ENCODE assay signal across 19 cellular contexts in genomic region chr5:122447941-122448340, GRCh38.
A peak's percentile ranks its signal among the peaks of the same experiment; 100 is the strongest.
DNase-seq lines count a peak whose midpoint lies in the region; ATAC-seq and TF ChIP-seq lines count a peak whose summit lies in the region.
"Had no signal": no experiment of that assay in that cellular context is flagged by ENCODE, and none has a peak within 500 bp of the region (broad histone marks: within the 10 kb centered on the region; RNA-seq: fewer than 3 reads in every experiment).

No MANE protein-coding gene starts in this region.

- H3K9ac ChIP-seq in SK-N-SH, result no peak overlapping the region
- H3K9ac ChIP-seq: BLaER1 had no signal

- H3F3A ChIP-seq in SK-N-SH (replicated peaks; ENCODE audit: insufficient read depth), result no peaks in the 10 kb centered on the region

- POLR2A ChIA-PET in SK-N-SH (lab: Yijun Ruan, JAX), result no interaction called here

- H3K9me3 ChIP-seq in SK-N-SH (no peaks in the 10 kb centered on the region), gastrocnemius medialis (no peaks in the 10 kb centered on the region)
- H3K9me3 ChIP-seq: BLaER1, Caco-2 had no signal

- in situ Hi-C loops in ACHN (cut with HindIII; ENCODE audit: low pct_ligation_motif_present, low pct_unique_long_range_greater_than_20kb, low sequenced_read_pairs), result no loop called here
- in situ Hi-C loops in gastrocnemius medialis (cut with MboI; ENCODE audit: low sequenced_read_pairs in 4 of 4), result no loop called here

- TF ChIP-seq RAD21 in SK-N-SH (IDR thresholded peaks at IDR 0.05; ENCODE audit: low read length), result no peak

- H3K36me3 ChIP-seq in SK-N-SH (replicated peaks in 1 of 2; ENCODE audit: control insufficient read depth in 1 of 2, insufficient read depth in 2 of 2, low read length in 1 of 2), result no peaks in the 10 kb centered on the region
- H3K36me3 ChIP-seq in gastrocnemius medialis, result no peaks in the 10 kb centered on the region
- H3K36me3 ChIP-seq: BLaER1 had no signal

- no peaks in the 10 kb centered on the region for H3K79me2 ChIP-seq in SK-N-SH (ENCODE audit: insufficient read depth)

- intact Hi-C loops in gastrocnemius medialis (cut with DNase I; ENCODE audit: low total_unique reads), result no loop called here

- TF ChIP-seq POLR2A in gastrocnemius medialis (IDR thresholded peaks at IDR 0.05), result no peak

- no peaks in the 10 kb centered on the region for H4K20me1 ChIP-seq in SK-N-SH (ENCODE audit: insufficient read depth)
- H4K20me1 ChIP-seq: BLaER1 had no signal

- H3K4me1 ChIP-seq in SK-N-SH (ENCODE audit: control insufficient read depth in 1 of 2, insufficient read depth in 2 of 2, low read depth in 1 of 2, low read length in 1 of 2) (peaks cover 0 to 2% of the 10 kb centered on the region in 2 experiments; a peak in 1 of 4 replicates), gastrocnemius medialis (no peaks in the 10 kb centered on the region)
- H3K4me1 ChIP-seq: BLaER1, Caco-2 had no signal

- no peak for ATAC-seq in HG03045 (IDR thresholded peaks at IDR 0.05; ENCODE audit: unreplicated experiment)
- no peak for ATAC-seq in gastrocnemius medialis
- ATAC-seq: CD8-positive, alpha-beta T cell; GM23338; HCT116 had no signal

- no peak for TF ChIP-seq CTCF in SK-N-SH (IDR thresholded peaks at IDR 0.05)
- no peak for TF ChIP-seq CTCF in gastrocnemius medialis (IDR thresholded peaks at IDR 0.05 in 4 of 5, conservative IDR thresholded peaks at IDR 0.05 in 1 of 5)

- H3K27me3 ChIP-seq in SK-N-SH (ENCODE audit: insufficient read depth), result no peaks in the 10 kb centered on the region
- H3K27me3 ChIP-seq in gastrocnemius medialis, result no peaks in the 10 kb centered on the region
- H3K27me3 ChIP-seq: BLaER1 had no signal

- H3K27ac ChIP-seq in SK-N-SH (ENCODE audit: low read depth in 2 of 2, low read length in 1 of 2) (no peak overlapping the region), gastrocnemius medialis (no peak overlapping the region)
- H3K27ac ChIP-seq: BLaER1, C4-2B had no signal

- no peaks in the 10 kb centered on the region for H3K9me2 ChIP-seq in SK-N-SH

- H2AFZ ChIP-seq in SK-N-SH (ENCODE audit: low read depth), result no peak overlapping the region
- H2AFZ ChIP-seq: GM23338 had no signal

- CTCF ChIA-PET in SK-N-SH (lab: Yijun Ruan, JAX), result interaction anchor here (0.7 to 3.2 kb wide), 3 partner anchors 11 to 260 kb away, joined by 4 to 19 read pairs (median 13); no protein-coding TSS in a partner anchor

- no peak; a peak in 1 of 4 replicates for TF ChIP-seq EP300 in SK-N-SH (IDR thresholded peaks at IDR 0.05; ENCODE audit: borderline replicate concordance in 1 of 2, low read depth in 1 of 2, low read length in 1 of 2)

- H3K4me3 ChIP-seq in SK-N-SH (ENCODE audit: low read depth in 2 of 2, low read length in 1 of 2), result no peak overlapping the region
- H3K4me3 ChIP-seq in gastrocnemius medialis, result no peak overlapping the region
- H3K4me3 ChIP-seq: BLaER1, GM23338 had no signal

- no peak overlapping the region for H3K4me2 ChIP-seq in SK-N-SH
- H3K4me2 ChIP-seq: BLaER1, GM23338 had no signal

- DNase-seq in NCI-H1105 (lab: John Stamatoyannopoulos, UW) (peak; percentile 28), NCI-H82 (lab: John Stamatoyannopoulos, UW) (peak; percentile 91), SK-N-SH (peak; percentile 28), ACHN (no peak), gastrocnemius medialis (no peak)
- DNase-seq in activated CD4-positive, alpha-beta T cell treated with anti-CD3 and anti-CD28 coated beads, Interleukin-2, amount 50 U/mL, for 48 hours, result no peak
- DNase-seq: Caco-2; CD4-positive, CD25-positive, alpha-beta regulatory T cell; CD8-positive, alpha-beta T cell; DMS53; DMS79 treated with DMSO at 0.1 percent for 48 hours; GF-D8; H9; HFFc6 had no signal

- WGBS in SK-N-SH (ENCODE audit: low lambda C conversion rate), result 19% methylated on average over 3 of the region's 3 CpGs

TF ChIP-seq in SK-N-SH, 30 proteins besides CTCF, POLR2A, EP300 and RAD21:
- no peak for TF ChIP-seq POLR2AphosphoS5 (IDR thresholded peaks at IDR 0.05; ENCODE audit: low read depth, low read length)

Comparison
In these comparisons a context has a peak if more than half of its experiments do, and no peak if none do; other contexts are left out.
1. DNase-seq: peak in NCI-H1105 (single experiment), NCI-H82 (single experiment) and SK-N-SH (single experiment); none in activated CD4-positive, alpha-beta T cell treated with anti-CD3 and anti-CD28 coated beads, Interleukin-2, amount 50 U/mL, for 48 hours (0 of 2), ACHN (single experiment) and gastrocnemius medialis (0 of 2).